ENCODE assay signal across 8 cellular contexts in the genomic region with DNA sequence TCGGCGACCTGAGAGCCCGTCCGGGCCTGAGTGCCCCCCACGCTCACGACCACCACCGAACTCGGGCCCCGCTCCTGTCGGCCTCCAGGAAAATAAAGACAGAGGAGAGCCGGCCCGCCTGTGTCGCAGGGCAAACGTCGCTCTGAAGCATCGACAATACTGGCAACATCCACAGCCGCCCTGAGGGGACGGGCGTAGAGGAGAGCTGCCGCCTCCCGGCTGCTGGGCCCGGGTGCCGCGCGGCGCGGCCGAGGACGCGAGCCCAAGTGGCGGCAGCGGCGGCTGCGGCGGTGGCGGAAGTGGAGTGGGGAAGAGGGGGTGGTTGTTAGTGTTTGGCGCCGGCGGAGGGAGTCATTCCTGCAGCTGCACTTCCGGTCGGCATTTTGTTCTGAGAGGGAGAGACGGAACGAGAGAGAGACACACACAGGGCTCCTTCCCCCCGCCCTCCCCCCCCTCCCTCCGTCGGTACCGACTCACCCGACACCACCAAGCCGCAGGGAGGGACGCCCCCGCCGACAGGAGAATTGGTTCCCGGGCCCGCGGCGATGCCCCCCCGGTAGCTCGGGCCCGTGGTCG. TPM values are rescaled to one million over a fixed set of nuclear protein-coding genes. Genes with fewer than 3 reads are reported as not detected.
DNase-seq lines count a peak whose midpoint lies in the region; ATAC-seq and FAIRE-seq lines count a peak whose summit lies in the region.

A gene with protein sequence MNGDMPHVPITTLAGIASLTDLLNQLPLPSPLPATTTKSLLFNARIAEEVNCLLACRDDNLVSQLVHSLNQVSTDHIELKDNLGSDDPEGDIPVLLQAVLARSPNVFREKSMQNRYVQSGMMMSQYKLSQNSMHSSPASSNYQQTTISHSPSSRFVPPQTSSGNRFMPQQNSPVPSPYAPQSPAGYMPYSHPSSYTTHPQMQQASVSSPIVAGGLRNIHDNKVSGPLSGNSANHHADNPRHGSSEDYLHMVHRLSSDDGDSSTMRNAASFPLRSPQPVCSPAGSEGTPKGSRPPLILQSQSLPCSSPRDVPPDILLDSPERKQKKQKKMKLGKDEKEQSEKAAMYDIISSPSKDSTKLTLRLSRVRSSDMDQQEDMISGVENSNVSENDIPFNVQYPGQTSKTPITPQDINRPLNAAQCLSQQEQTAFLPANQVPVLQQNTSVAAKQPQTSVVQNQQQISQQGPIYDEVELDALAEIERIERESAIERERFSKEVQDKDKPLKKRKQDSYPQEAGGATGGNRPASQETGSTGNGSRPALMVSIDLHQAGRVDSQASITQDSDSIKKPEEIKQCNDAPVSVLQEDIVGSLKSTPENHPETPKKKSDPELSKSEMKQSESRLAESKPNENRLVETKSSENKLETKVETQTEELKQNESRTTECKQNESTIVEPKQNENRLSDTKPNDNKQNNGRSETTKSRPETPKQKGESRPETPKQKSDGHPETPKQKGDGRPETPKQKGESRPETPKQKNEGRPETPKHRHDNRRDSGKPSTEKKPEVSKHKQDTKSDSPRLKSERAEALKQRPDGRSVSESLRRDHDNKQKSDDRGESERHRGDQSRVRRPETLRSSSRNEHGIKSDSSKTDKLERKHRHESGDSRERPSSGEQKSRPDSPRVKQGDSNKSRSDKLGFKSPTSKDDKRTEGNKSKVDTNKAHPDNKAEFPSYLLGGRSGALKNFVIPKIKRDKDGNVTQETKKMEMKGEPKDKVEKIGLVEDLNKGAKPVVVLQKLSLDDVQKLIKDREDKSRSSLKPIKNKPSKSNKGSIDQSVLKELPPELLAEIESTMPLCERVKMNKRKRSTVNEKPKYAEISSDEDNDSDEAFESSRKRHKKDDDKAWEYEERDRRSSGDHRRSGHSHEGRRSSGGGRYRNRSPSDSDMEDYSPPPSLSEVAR (N-terminal part only) (plus strand): TSS at position 381 of the 576 bp plus-strand sequence. CDS start 76,928 bp downstream, outside the sequence.

- peaks cover 34% of the 10 kb centered on the region for H3K4me1 ChIP-seq in endocrine pancreas (ENCODE audit: control insufficient read depth, insufficient read depth, low read length)

- H3K9me3 ChIP-seq in endocrine pancreas (ENCODE audit: control insufficient read depth, low read length): no peaks in the 10 kb centered on the region

- peak; percentile 88 for FAIRE-seq in HTR-8/SVneo (lab: Jason Lieb, UNC)

- H3K36me3 ChIP-seq in endocrine pancreas (ENCODE audit: control insufficient read depth, insufficient read depth, low read length): no peaks in the 10 kb centered on the region

- peak within 1 kb of the TSS; percentile 100 for H3K9ac ChIP-seq in endocrine pancreas (ENCODE audit: control insufficient read depth, insufficient read depth, low read length)

- DNase-seq in COLO829 (ENCODE audit: low spot score) (peak; percentile 61), HTR-8/SVneo (ENCODE audit: insufficient read length, low spot score) (peak; percentile 95), NOMO-1 treated with DMSO at 0.1 percent for 48 hours (lab: John Stamatoyannopoulos, UW; ENCODE audit: unreplicated experiment) (peak; percentile 100), mesenteric fat pad (ENCODE audit: low spot score) (peak; percentile 96)
- peak; percentile 61 to 72 (median 67) for DNase-seq in activated CD8-positive, alpha-beta memory T cell treated with anti-CD3 and anti-CD28 coated beads for 48 hours (ENCODE audit: low read depth in 2 of 3, low spot score in 2 of 3)
- DNase-seq in stimulated activated CD8-positive, alpha-beta memory T cell treated with anti-CD3 and anti-CD28 coated beads, Interleukin-15, amount 100 ng/mL, for 24 hours (ENCODE audit: low read depth): peak; percentile 68

- no peaks in the 10 kb centered on the region for H3K27me3 ChIP-seq in endocrine pancreas (ENCODE audit: control insufficient read depth, insufficient read depth, low read length)

- H3K4me3 ChIP-seq in endocrine pancreas (ENCODE audit: control insufficient read depth, insufficient read depth, low read length): peak within 1 kb of the TSS; percentile 100

- peak; percentile 57 for ATAC-seq in GM21381 (IDR thresholded peaks at IDR 0.05; ENCODE audit: unreplicated experiment)

RNA-seq across cellular contexts. Expression of the gene that starts here (rescaled TPM):
- total RNA-seq in mesenteric fat pad: 57.3 TPM

Comparison
In these comparisons a context has a peak if more than half of its experiments do, and no peak if none do; other contexts are left out.
1. Peak in every context shown above with its lines: DNase-seq, ATAC-seq and H3K4me3 ChIP-seq.